In genomic region chr11:36718481-36718880, GRCh38 we compare ENCODE assay signal across 13 cellular contexts.
DNase-seq lines count a peak whose midpoint lies in the region; ATAC-seq and TF ChIP-seq lines count a peak whose summit lies in the region.
"Had no signal": no experiment of that assay in that cellular context is flagged by ENCODE, and none has a peak within 500 bp of the region (broad histone marks: within the 10 kb centered on the region; RNA-seq: fewer than 3 reads in every experiment).

No MANE protein-coding gene starts in this region.

- TF ChIP-seq CTCF in A673 (conservative IDR thresholded peaks at IDR 0.05; ENCODE audit: low read depth, low read length) (no peak), GM23338 (conservative IDR thresholded peaks at IDR 0.05; ENCODE audit: low read depth in 2 of 2) (no peak)

- no peak overlapping the region for H3K27ac Mint-ChIP-seq in GM23338
- H3K27ac Mint-ChIP-seq: CD4-positive, alpha-beta memory T cell; IgD-negative memory B cell had no signal

- H3K4me1 Mint-ChIP-seq in GM23338: peaks cover 24% of the 10 kb centered on the region
- H3K4me1 Mint-ChIP-seq: CD4-positive, alpha-beta memory T cell; IgD-negative memory B cell had no signal

- 0 out of 3 replicates have a peak overlapping the region, but pooled peaks have one; percentile 17 for H3K4me3 Mint-ChIP-seq in GM23338
- H3K4me3 Mint-ChIP-seq: CD4-positive, alpha-beta memory T cell; IgD-negative memory B cell had no signal

- no peaks in the 10 kb centered on the region for H3K9me3 Mint-ChIP-seq in GM23338

- H3K27me3 ChIP-seq in A673 (replicated peaks; ENCODE audit: insufficient read depth, low read depth, low read length, poor library complexity) (peaks cover 35% of the 10 kb centered on the region), GM23338 (ENCODE audit: insufficient read depth) (peaks cover 52% of the 10 kb centered on the region), iPS-18a (ENCODE audit: control insufficient read depth, insufficient read depth, low read length) (no peaks in the 10 kb centered on the region)
- H3K27me3 ChIP-seq: BE2C had no signal

- no peaks in the 10 kb centered on the region for H3K9me2 ChIP-seq in GM23338 (ENCODE audit: insufficient read depth)

- peak overlapping the region; percentile 30 for H3K4me2 ChIP-seq in GM23338

- no peaks in the 10 kb centered on the region for H3K9me3 ChIP-seq in A673 (ENCODE audit: low read depth, low read length, poor library complexity, severe bottlenecking)
- H3K9me3 ChIP-seq in iPS-18a (ENCODE audit: control insufficient read depth, low read depth, low read length): no peaks in the 10 kb centered on the region
- H3K9me3 ChIP-seq: BE2C had no signal

- no peak overlapping the region for H3K9ac ChIP-seq in iPS-18a (ENCODE audit: low read length)

- H3K4me1 ChIP-seq in A673 (ENCODE audit: insufficient read depth, low read length, poor library complexity, severe bottlenecking) (peaks cover 5% of the 10 kb centered on the region), GM23338 (ENCODE audit: insufficient read depth) (peaks cover 38% of the 10 kb centered on the region), iPS-18a (ENCODE audit: control insufficient read depth, low read depth, low read length) (peaks cover 10% of the 10 kb centered on the region)
- H3K4me1 ChIP-seq: BE2C had no signal

- no peaks in the 10 kb centered on the region for H3K79me2 ChIP-seq in GM23338 (replicated peaks; ENCODE audit: insufficient read depth)

- H3K36me3 Mint-ChIP-seq in GM23338 (ENCODE audit: low read depth): no peaks in the 10 kb centered on the region
- H3K36me3 Mint-ChIP-seq: CD4-positive, alpha-beta memory T cell; IgD-negative memory B cell had no signal

- H3K27me3 Mint-ChIP-seq in GM23338 (ENCODE audit: insufficient read depth, low read depth, poor library complexity): peaks cover 49% of the 10 kb centered on the region
- H3K27me3 Mint-ChIP-seq: IgD-negative memory B cell had no signal

- BruUV-seq in A673 (replicated peaks; lab: Mats Ljungman, UMichigan): no TSS peak

- no peak overlapping the region for H3K4me3 ChIP-seq in A673 (ENCODE audit: low read depth, low read length, poor library complexity, severe bottlenecking)
- H3K4me3 ChIP-seq in GM23338: no peak overlapping the region
- peak overlapping the region; percentile 11 for H3K4me3 ChIP-seq in iPS-18a (ENCODE audit: low read length)

- CTCF ChIA-PET in A673 (lab: Charles Lee): interaction anchor here (1.4 kb wide), 1 partner anchor 28 kb away, joined by 6 read pairs; no protein-coding TSS in a partner anchor

- no peaks in the 10 kb centered on the region for H4K20me1 ChIP-seq in GM23338 (replicated peaks; ENCODE audit: insufficient read depth)

- POLR2A ChIA-PET in A673 (lab: Charles Lee; ENCODE audit: low non-redundant PET): no interaction called here

- H3K27ac ChIP-seq in A673 (ENCODE audit: low read depth, low read length, poor library complexity, severe bottlenecking) (no peak overlapping the region), GM23338 (ENCODE audit: low read depth) (no peak overlapping the region), iPS-18a (ENCODE audit: low read length) (no peak overlapping the region)
- H3K27ac ChIP-seq: C4-2B had no signal

- H3F3A ChIP-seq in GM23338 (replicated peaks; ENCODE audit: low read depth): no peaks in the 10 kb centered on the region

- H2AFZ ChIP-seq in GM23338: no peak overlapping the region

- intact Hi-C loops in A673 (cut with micrococcal nuclease; ENCODE audit: unreplicated experiment): no loop called here

- no peaks in the 10 kb centered on the region for H3K36me3 ChIP-seq in A673 (ENCODE audit: insufficient read depth, low read length, poor library complexity, severe bottlenecking)
- H3K36me3 ChIP-seq in GM23338 (ENCODE audit: insufficient read depth): no peaks in the 10 kb centered on the region
- H3K36me3 ChIP-seq in iPS-18a (ENCODE audit: control insufficient read depth, low read depth, low read length): no peaks in the 10 kb centered on the region
- H3K36me3 ChIP-seq: BE2C had no signal

- DNase-seq in A673 (ENCODE audit: low spot score): peak; percentile 55
- peak; percentile 15 for DNase-seq in GM23338 (ENCODE audit: low spot score)
- DNase-seq in NCI-H2227 (lab: John Stamatoyannopoulos, UW; ENCODE audit: unreplicated experiment): peak; percentile 72
- DNase-seq in stimulated activated CD4-positive, alpha-beta T cell treated with anti-CD3 and anti-CD28 coated beads, Interleukin-4, amount 100 ng/mL, for 1 hour: no peak
- DNase-seq in superior temporal gyrus (ENCODE audit: extremely low spot score): no peak
- DNase-seq in NCI-H2196 treated with DMSO at 0.1 percent for 48 hours (lab: John Stamatoyannopoulos, UW; ENCODE audit: unreplicated experiment): no peak
- no peak for DNase-seq in dedifferentiated amniotic fluid mesenchymal stem cell (ENCODE audit: extremely low spot score)
- DNase-seq: BE2C; CD4-positive, alpha-beta memory T cell; GF-D8 had no signal

- peak; percentile 58; the same call in 2 of the 3 replicates for ATAC-seq in GM23338

TF ChIP-seq in GM23338, 12 proteins besides CTCF, POLR2A, EP300 and RAD21:
- TF ChIP-seq NANOG (IDR thresholded peaks at IDR 0.05; ENCODE audit: borderline replicate concordance): peak; percentile 36; the same call in 1 of the 2 replicates
- TF ChIP-seq REST (IDR thresholded peaks at IDR 0.05; ENCODE audit: unreplicated experiment): no peak

Comparison
In these comparisons a context has a peak if more than half of its experiments do, and no peak if none do; other contexts are left out.
1. DNase-seq: peak in A673 (single experiment), GM23338 (single experiment) and NCI-H2227 (single experiment); none in stimulated activated CD4-positive, alpha-beta T cell treated with anti-CD3 and anti-CD28 coated beads, Interleukin-4, amount 100 ng/mL, for 1 hour (single experiment), superior temporal gyrus (single experiment), NCI-H2196 treated with DMSO at 0.1 percent for 48 hours (single experiment) and dedifferentiated amniotic fluid mesenchymal stem cell (single experiment).